30 cellular contexts compared by ENCODE assay signal in the genomic region with DNA sequence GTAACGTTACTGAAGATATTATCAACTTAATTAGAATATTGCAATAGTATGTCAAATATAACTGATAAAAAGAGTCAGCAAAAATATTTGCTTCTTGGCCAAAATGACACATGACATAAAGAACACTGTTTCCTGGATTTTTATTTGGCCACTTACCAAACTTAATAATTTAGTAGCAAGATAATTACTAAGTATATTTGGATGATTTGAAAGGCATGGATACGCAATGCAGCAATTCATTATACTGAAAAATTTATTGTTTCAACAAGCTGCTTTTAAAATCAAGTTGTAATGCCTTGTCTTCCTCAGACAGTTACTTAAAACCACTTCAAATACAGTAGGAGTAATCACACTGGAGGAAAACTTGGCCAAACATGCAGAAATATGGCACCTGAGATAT.
"Had no signal": no experiment of that assay in that cellular context is flagged by ENCODE, and none has a peak within 500 bp of the region (broad histone marks: within the 10 kb centered on the region; RNA-seq: fewer than 3 reads in every experiment).

No MANE protein-coding gene starts in this region.

- H3K27ac ChIP-seq: left lung, lower lobe of right lung, neural progenitor cell, neutrophil, parathyroid adenoma, right atrium auricular region, right lobe of liver, tibial nerve, uterus had no signal

- FAIRE-seq: islet of Langerhans had no signal

- H3K27ac Mint-ChIP-seq: immature natural killer cell; mesothelial cell of epicardium; naive B cell; natural killer cell; nephron progenitor cell; neural progenitor cell; stimulated activated memory B cell treated with anti-CD40 and anti-IgM and Interleukin-4, amounts not matched to agents 10 μg/mL and 1 μg/mL and 100 μg/mL, for 72 hours; stimulated activated naive CD8-positive, alpha-beta T cell treated with anti-CD3 and anti-CD28 coated beads, Interleukin-15, amount 100 ng/mL, for 72 hours; type B pancreatic cell had no signal

- H3K4me1 Mint-ChIP-seq: immature natural killer cell; naive B cell; natural killer cell; nephron progenitor cell; stimulated activated memory B cell treated with anti-CD40 and anti-IgM and Interleukin-4, amounts not matched to agents 10 μg/mL and 1 μg/mL and 100 μg/mL, for 72 hours; stimulated activated naive CD8-positive, alpha-beta T cell treated with anti-CD3 and anti-CD28 coated beads, Interleukin-15, amount 100 ng/mL, for 72 hours had no signal

- H3K4me2 ChIP-seq: smooth muscle cell had no signal

- H3K4me3 Mint-ChIP-seq: immature natural killer cell; mesothelial cell of epicardium; naive B cell; natural killer cell; nephron progenitor cell; neural progenitor cell; stimulated activated memory B cell treated with anti-CD40 and anti-IgM and Interleukin-4, amounts not matched to agents 10 μg/mL and 1 μg/mL and 100 μg/mL, for 72 hours; stimulated activated naive CD8-positive, alpha-beta T cell treated with anti-CD3 and anti-CD28 coated beads, Interleukin-15, amount 100 ng/mL, for 72 hours; type B pancreatic cell had no signal

- H3K4me3 ChIP-seq: left lung, lower lobe of right lung, neural progenitor cell, right atrium auricular region, right lobe of liver, smooth muscle cell, tibial nerve, uterus had no signal

- H3K9me3 Mint-ChIP-seq: mesothelial cell of epicardium, naive B cell, nephron progenitor cell, neural progenitor cell, type B pancreatic cell had no signal

- H3K27me3 Mint-ChIP-seq: naive B cell; stimulated activated memory B cell treated with anti-CD40 and anti-IgM and Interleukin-4, amounts not matched to agents 10 μg/mL and 1 μg/mL and 100 μg/mL, for 72 hours; stimulated activated naive CD8-positive, alpha-beta T cell treated with anti-CD3 and anti-CD28 coated beads, Interleukin-15, amount 100 ng/mL, for 72 hours; type B pancreatic cell had no signal

- ATAC-seq: left colon; left lung; lower lobe of right lung; natural killer cell; right lobe of liver; stimulated activated memory B cell treated with anti-CD40 and anti-IgM and Interleukin-4, amounts not matched to agents 10 μg/mL and 1 μg/mL and 100 μg/mL, for 72 hours; stimulated activated naive CD8-positive, alpha-beta T cell treated with anti-CD3 and anti-CD28 coated beads, Interleukin-15, amount 100 ng/mL, for 72 hours had no signal

- H3K9ac ChIP-seq: neural progenitor cell, parathyroid adenoma had no signal

- H3K36me3 Mint-ChIP-seq: immature natural killer cell; mesothelial cell of epicardium; naive B cell; natural killer cell; neural progenitor cell; stimulated activated memory B cell treated with anti-CD40 and anti-IgM and Interleukin-4, amounts not matched to agents 10 μg/mL and 1 μg/mL and 100 μg/mL, for 72 hours; type B pancreatic cell had no signal

- H2AFZ ChIP-seq: neural progenitor cell, parathyroid adenoma had no signal

- H3K4me1 ChIP-seq: left lung, lower lobe of right lung, parathyroid adenoma, right atrium auricular region, right lobe of liver, tibial nerve, uterus had no signal

- H3K36me3 ChIP-seq: left lung, lower lobe of right lung, neural progenitor cell, neutrophil, right atrium auricular region, right lobe of liver, tibial nerve, uterus had no signal

- H3K79me2 ChIP-seq: parathyroid adenoma had no signal

- H3K9me3 ChIP-seq: left lung, lower lobe of right lung, neutrophil, right atrium auricular region, right lobe of liver, tibial nerve, uterus had no signal

- H3K27me3 ChIP-seq: left lung, neural progenitor cell, neutrophil, right atrium auricular region, right lobe of liver, tibial nerve, uterus had no signal

- DNase-seq: immature natural killer cell; kidney; left colon; left lung; lower lobe of right lung; mammary epithelial cell; mesenchymal stem cell; naive B cell; natural killer cell; nephron progenitor cell; occipital lobe; right lobe of liver; stimulated activated CD4-positive, alpha-beta T cell treated with anti-CD3 and anti-CD28 coated beads, Interleukin-1b, Interleukin-23, amount 100 ng/mL, for 48 hours; stimulated activated CD4-positive, alpha-beta T cell treated with anti-CD3 and anti-CD28 coated beads, Interleukin-2, amount 100 ng/mL, for 48 hours; stimulated activated CD4-positive, alpha-beta T cell treated with anti-CD3 and anti-CD28 coated beads, Interleukin-4, amount 100 ng/mL, for 4 hours; stimulated activated CD8-positive, alpha-beta memory T cell treated with anti-CD3 and anti-CD28 coated beads, Interleukin-4, amount 100 ng/mL, for 48 hours; stimulated activated naive CD4-positive, alpha-beta T cell treated with Interleukin-2 at 50 U/mL for 16 hours; stimulated activated naive CD8-positive, alpha-beta T cell treated with anti-CD3 and anti-CD28 coated beads, Interleukin-15, amount 100 ng/mL, for 72 hours; substantia nigra; uterus had no signal
